ENCODE assay signal across 8 cellular contexts in the genomic region with DNA sequence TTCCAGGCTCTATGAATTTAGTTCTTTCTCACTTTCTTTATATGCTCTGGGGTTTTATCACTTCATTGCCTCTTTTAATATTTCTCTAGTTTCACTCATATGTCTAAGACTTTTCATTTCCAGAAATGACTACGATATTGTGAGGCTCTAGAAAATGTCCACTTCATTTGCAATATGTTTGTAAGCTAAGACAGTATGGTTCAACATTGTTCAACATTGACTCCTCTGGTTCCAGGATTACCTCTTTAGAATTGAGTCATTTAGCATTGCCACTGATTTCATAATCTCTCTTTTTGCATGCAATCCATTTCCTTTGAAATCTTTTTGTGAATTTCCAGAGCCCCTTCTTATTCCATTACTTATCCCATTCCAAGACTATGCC.
DNase-seq lines count a peak whose midpoint lies in the region; ATAC-seq, FAIRE-seq and TF ChIP-seq lines count a peak whose summit lies in the region.

No MANE protein-coding gene starts in this region.

- DNase-seq in EH (ENCODE audit: low read depth) = peak; percentile 89
- DNase-seq in choroid plexus epithelial cell (ENCODE audit: low read depth) = peak; percentile 90
- no peak for DNase-seq in urothelium cell line (ENCODE audit: low spot score)
- DNase-seq in activated CD8-positive, alpha-beta memory T cell treated with anti-CD3 and anti-CD28 coated beads, Interleukin-2, amount 50 U/mL, for 4 hours = no peak
- DNase-seq in activated gamma-delta T cell treated with Interleukin-2 at 50 U/mL for 16 hours = no peak

- no peak for TF ChIP-seq CTCF in choroid plexus epithelial cell (conservative IDR thresholded peaks at IDR 0.05; ENCODE audit: low read depth, low read length)

- H3K4me3 ChIP-seq in choroid plexus epithelial cell (ENCODE audit: low read depth, low read length) = no peak overlapping the region

- ATAC-seq in GM21423 (IDR thresholded peaks at IDR 0.05; ENCODE audit: unreplicated experiment) (peak; percentile 87), HG03558 (IDR thresholded peaks at IDR 0.05; ENCODE audit: extremely low read depth, unreplicated experiment) (peak; percentile 78), GM19324 (IDR thresholded peaks at IDR 0.05; ENCODE audit: low FRiP score, unreplicated experiment) (no peak)

- no peak for FAIRE-seq in urothelium cell line (lab: Jason Lieb, UNC)

Comparison
In these comparisons a context has a peak if more than half of its experiments do, and no peak if none do; other contexts are left out.
1. DNase-seq: peak in EH (single experiment) and choroid plexus epithelial cell (single experiment); none in urothelium cell line (single experiment), activated CD8-positive, alpha-beta memory T cell treated with anti-CD3 and anti-CD28 coated beads, Interleukin-2, amount 50 U/mL, for 4 hours (single experiment) and activated gamma-delta T cell treated with Interleukin-2 at 50 U/mL for 16 hours (single experiment).